Comparison of ENCODE assay signal across 1 cellular context in genomic region chr9:36765468-36766341, GRCh38.
TF ChIP-seq lines count a peak whose summit lies in the region.

No MANE protein-coding gene starts in this region.

TF ChIP-seq in K562, 482 proteins besides CTCF, POLR2A, EP300 and RAD21 (continued from another document and continues in another):
- TF ChIP-seq ZNF609 (CRISPR knock-in tag; IDR thresholded peaks at IDR 0.05; ENCODE audit: borderline replicate concordance) (no peak), FOXP1 (CRISPR knock-in tag; IDR thresholded peaks at IDR 0.05) (no peak), CTBP1 (IDR thresholded peaks at IDR 0.05; ENCODE audit: borderline replicate concordance) (no peak), POLR2AphosphoS2 (IDR thresholded peaks at IDR 0.05; ENCODE audit: low read length) (no peak), ZBTB1 (CRISPR knock-in tag; IDR thresholded peaks at IDR 0.05; ENCODE audit: borderline replicate concordance, low read depth) (peak; percentile 24; the same call in 1 of the 2 replicates), ZNF79 (CRISPR knock-in tag; IDR thresholded peaks at IDR 0.05; ENCODE audit: low read depth) (no peak), IRF2 (CRISPR knock-in tag; IDR thresholded peaks at IDR 0.05) (no peak), HDGF (IDR thresholded peaks at IDR 0.05) (no peak), SAP30 (IDR thresholded peaks at IDR 0.05; ENCODE audit: borderline replicate concordance, insufficient read depth, low read depth, low read length, poor library complexity, severe bottlenecking) (no peak), DLX4 (CRISPR knock-in tag; IDR thresholded peaks at IDR 0.05) (no peak), ZNF551 (CRISPR knock-in tag; IDR thresholded peaks at IDR 0.05) (no peak), ZNF436 (CRISPR knock-in tag; IDR thresholded peaks at IDR 0.05) (no peak), MAFG (tag; conservative IDR thresholded peaks at IDR 0.05) (no peak), ZNF274 (IDR thresholded peaks at IDR 0.05; ENCODE audit: borderline replicate concordance, low read depth, low read length) (no peak), CHD4 (IDR thresholded peaks at IDR 0.05; ENCODE audit: insufficient read depth, insufficient replicate concordance, low read depth, low read length, poor library complexity, severe bottlenecking) (no peak), ZNF445 (CRISPR knock-in tag; IDR thresholded peaks at IDR 0.05; ENCODE audit: low read depth) (no peak), XRCC3 (IDR thresholded peaks at IDR 0.05) (no peak), POLR2B (IDR thresholded peaks at IDR 0.05; ENCODE audit: low read depth, partially characterized antibody) (no peak), RBM25 (IDR thresholded peaks at IDR 0.05; ENCODE audit: low read depth, low read length, severe bottlenecking) (no peak), CCAR2 (IDR thresholded peaks at IDR 0.05; ENCODE audit: low read depth, low read length) (no peak), CBX2 (IDR thresholded peaks at IDR 0.05; ENCODE audit: insufficient read depth, low read length, poor library complexity, severe bottlenecking) (no peak), FOXJ2 (tag; IDR thresholded peaks at IDR 0.05) (no peak), BRCA1 (IDR thresholded peaks at IDR 0.05) (no peak), BRCA1 (CRISPR knock-in tag; IDR thresholded peaks at IDR 0.05) (no peak), TAF1 (IDR thresholded peaks at IDR 0.05; ENCODE audit: control insufficient read depth, extremely low read depth, insufficient read depth, low read length, severe bottlenecking) (no peak), HMGN3 (IDR thresholded peaks at IDR 0.05; ENCODE audit: borderline replicate concordance, extremely low read depth, insufficient read length, low read depth, low read length) (no peak), CBFA2T3 (IDR thresholded peaks at IDR 0.05) (no peak), PHF8 (IDR thresholded peaks at IDR 0.05; ENCODE audit: borderline replicate concordance, low read length) (peak; percentile 32; the same call in 1 of the 2 replicates), PHTF2 (CRISPR knock-in tag; IDR thresholded peaks at IDR 0.05) (no peak), CEBPB (tag; IDR thresholded peaks at IDR 0.05) (no peak), ZNF134 (CRISPR knock-in tag; conservative IDR thresholded peaks at IDR 0.05) (no peak), SIX5 (IDR thresholded peaks at IDR 0.05; ENCODE audit: borderline replicate concordance in 1 of 2, insufficient read depth in 1 of 2, low read depth in 1 of 2, low read length in 2 of 2) (no peak), ZNF75A (CRISPR knock-in tag; IDR thresholded peaks at IDR 0.05) (peak; percentile 85), FOXA3 (CRISPR knock-in tag; conservative IDR thresholded peaks at IDR 0.05 in 1 of 2, IDR thresholded peaks at IDR 0.05 in 1 of 2) (peak in 1 of 2 experiments; percentile 55; a peak in 1 of 4 replicates), ZBTB17 (CRISPR knock-in tag; IDR thresholded peaks at IDR 0.05) (no peak), ZNF282 (CRISPR knock-in tag; IDR thresholded peaks at IDR 0.05) (no peak), NCOR1 (IDR thresholded peaks at IDR 0.05) (no peak), ZNF354B (CRISPR knock-in tag; IDR thresholded peaks at IDR 0.05) (no peak), SNAPC5 (CRISPR knock-in tag; IDR thresholded peaks at IDR 0.05) (no peak), HMGXB4 (CRISPR knock-in tag; IDR thresholded peaks at IDR 0.05) (no peak), CHD1 (IDR thresholded peaks at IDR 0.05; ENCODE audit: low read length) (no peak), MTA3 (IDR thresholded peaks at IDR 0.05; ENCODE audit: borderline replicate concordance) (0 out of 2 replicates have a peak, but pooled peaks have one; percentile 25), PHF21A (IDR thresholded peaks at IDR 0.05; ENCODE audit: borderline replicate concordance, low read depth) (no peak), FOXK2 (conservative IDR thresholded peaks at IDR 0.05 in 1 of 2, IDR thresholded peaks at IDR 0.05 in 1 of 2; ENCODE audit: low read depth in 2 of 2) (no peak), ARID4B (CRISPR knock-in tag; IDR thresholded peaks at IDR 0.05) (no peak), SMARCA5 (IDR thresholded peaks at IDR 0.05) (no peak), IFI16 (CRISPR knock-in tag; IDR thresholded peaks at IDR 0.05) (no peak), DPF2 (IDR thresholded peaks at IDR 0.05) (no peak)
- TF ChIP-seq, protein P1, sequence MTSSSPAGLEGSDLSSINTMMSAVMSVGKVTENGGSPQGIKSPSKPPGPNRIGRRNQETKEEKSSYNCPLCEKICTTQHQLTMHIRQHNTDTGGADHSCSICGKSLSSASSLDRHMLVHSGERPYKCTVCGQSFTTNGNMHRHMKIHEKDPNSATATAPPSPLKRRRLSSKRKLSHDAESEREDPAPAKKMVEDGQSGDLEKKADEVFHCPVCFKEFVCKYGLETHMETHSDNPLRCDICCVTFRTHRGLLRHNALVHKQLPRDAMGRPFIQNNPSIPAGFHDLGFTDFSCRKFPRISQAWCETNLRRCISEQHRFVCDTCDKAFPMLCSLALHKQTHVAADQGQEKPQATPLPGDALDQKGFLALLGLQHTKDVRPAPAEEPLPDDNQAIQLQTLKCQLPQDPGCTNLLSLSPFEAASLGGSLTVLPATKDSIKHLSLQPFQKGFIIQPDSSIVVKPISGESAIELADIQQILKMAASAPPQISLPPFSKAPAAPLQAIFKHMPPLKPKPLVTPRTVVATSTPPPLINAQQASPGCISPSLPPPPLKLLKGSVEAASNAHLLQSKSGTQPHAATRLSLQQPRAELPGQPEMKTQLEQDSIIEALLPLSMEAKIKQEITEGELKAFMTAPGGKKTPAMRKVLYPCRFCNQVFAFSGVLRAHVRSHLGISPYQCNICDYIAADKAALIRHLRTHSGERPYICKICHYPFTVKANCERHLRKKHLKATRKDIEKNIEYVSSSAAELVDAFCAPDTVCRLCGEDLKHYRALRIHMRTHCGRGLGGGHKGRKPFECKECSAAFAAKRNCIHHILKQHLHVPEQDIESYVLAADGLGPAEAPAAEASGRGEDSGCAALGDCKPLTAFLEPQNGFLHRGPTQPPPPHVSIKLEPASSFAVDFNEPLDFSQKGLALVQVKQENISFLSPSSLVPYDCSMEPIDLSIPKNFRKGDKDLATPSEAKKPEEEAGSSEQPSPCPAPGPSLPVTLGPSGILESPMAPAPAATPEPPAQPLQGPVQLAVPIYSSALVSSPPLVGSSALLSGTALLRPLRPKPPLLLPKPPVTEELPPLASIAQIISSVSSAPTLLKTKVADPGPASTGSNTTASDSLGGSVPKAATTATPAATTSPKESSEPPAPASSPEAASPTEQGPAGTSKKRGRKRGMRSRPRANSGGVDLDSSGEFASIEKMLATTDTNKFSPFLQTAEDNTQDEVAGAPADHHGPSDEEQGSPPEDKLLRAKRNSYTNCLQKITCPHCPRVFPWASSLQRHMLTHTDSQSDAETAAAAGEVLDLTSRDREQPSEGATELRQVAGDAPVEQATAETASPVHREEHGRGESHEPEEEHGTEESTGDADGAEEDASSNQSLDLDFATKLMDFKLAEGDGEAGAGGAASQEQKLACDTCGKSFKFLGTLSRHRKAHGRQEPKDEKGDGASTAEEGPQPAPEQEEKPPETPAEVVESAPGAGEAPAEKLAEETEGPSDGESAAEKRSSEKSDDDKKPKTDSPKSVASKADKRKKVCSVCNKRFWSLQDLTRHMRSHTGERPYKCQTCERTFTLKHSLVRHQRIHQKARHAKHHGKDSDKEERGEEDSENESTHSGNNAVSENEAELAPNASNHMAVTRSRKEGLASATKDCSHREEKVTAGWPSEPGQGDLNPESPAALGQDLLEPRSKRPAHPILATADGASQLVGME (CRISPR knock-in tag; IDR thresholded peaks at IDR 0.05): no peak
- TF ChIP-seq, protein P2, sequence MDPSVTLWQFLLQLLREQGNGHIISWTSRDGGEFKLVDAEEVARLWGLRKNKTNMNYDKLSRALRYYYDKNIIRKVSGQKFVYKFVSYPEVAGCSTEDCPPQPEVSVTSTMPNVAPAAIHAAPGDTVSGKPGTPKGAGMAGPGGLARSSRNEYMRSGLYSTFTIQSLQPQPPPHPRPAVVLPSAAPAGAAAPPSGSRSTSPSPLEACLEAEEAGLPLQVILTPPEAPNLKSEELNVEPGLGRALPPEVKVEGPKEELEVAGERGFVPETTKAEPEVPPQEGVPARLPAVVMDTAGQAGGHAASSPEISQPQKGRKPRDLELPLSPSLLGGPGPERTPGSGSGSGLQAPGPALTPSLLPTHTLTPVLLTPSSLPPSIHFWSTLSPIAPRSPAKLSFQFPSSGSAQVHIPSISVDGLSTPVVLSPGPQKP (CRISPR knock-in tag; IDR thresholded peaks at IDR 0.05): no peak
- TF ChIP-seq, protein P3, sequence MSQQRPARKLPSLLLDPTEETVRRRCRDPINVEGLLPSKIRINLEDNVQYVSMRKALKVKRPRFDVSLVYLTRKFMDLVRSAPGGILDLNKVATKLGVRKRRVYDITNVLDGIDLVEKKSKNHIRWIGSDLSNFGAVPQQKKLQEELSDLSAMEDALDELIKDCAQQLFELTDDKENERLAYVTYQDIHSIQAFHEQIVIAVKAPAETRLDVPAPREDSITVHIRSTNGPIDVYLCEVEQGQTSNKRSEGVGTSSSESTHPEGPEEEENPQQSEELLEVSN (IDR thresholded peaks at IDR 0.05; ENCODE audit: borderline replicate concordance in 1 of 2, extremely low read depth in 1 of 2, insufficient read depth in 1 of 2, insufficient read length in 1 of 2, low read depth in 1 of 2, low read length in 1 of 2, poor library complexity in 1 of 2, severe bottlenecking in 1 of 2): peak; percentile 79 to 87
